8 cellular contexts compared by ENCODE assay signal in genomic region chr3:100603449-100603848, GRCh38. TPM values are rescaled to one million over a fixed set of nuclear protein-coding genes. Genes with fewer than 3 reads are reported as not detected.
DNase-seq lines count a peak whose midpoint lies in the region; ATAC-seq, FAIRE-seq and TF ChIP-seq lines count a peak whose summit lies in the region.

No MANE protein-coding gene starts in this region.

- TF ChIP-seq POLR2A in vagina (IDR thresholded peaks at IDR 0.05): no peak

- ATAC-seq in GM21737 (IDR thresholded peaks at IDR 0.05; ENCODE audit: unreplicated experiment): peak; percentile 46
- ATAC-seq in activated naive CD4-positive, alpha-beta T cell treated with anti-CD3 and anti-CD28 coated beads, Interleukin-2, amount 50 U/mL, for 72 hours: peak; percentile 42 to 47

- H3K36me3 Mint-ChIP-seq in activated naive CD4-positive, alpha-beta T cell treated with anti-CD3 and anti-CD28 coated beads, Interleukin-2, amount 50 U/mL, for 72 hours: peaks cover 18 to 20% of the 10 kb centered on the region in 2 donors

- H3K27ac Mint-ChIP-seq in activated naive CD4-positive, alpha-beta T cell treated with anti-CD3 and anti-CD28 coated beads, Interleukin-2, amount 50 U/mL, for 72 hours: peak overlapping the region in 1 of 2 donors; percentile 73

- no peaks in the 10 kb centered on the region for H3K9me3 ChIP-seq in kidney (ENCODE audit: control insufficient read depth in 1 of 2, low read length in 2 of 2)
- H3K9me3 ChIP-seq in vagina: no peaks in the 10 kb centered on the region

- intact Hi-C loops in kidney (cut with DNase I): no loop called here
- intact Hi-C loops in vagina (cut with DNase I): no loop called here

- H3K9me3 Mint-ChIP-seq in activated naive CD4-positive, alpha-beta T cell treated with anti-CD3 and anti-CD28 coated beads, Interleukin-2, amount 50 U/mL, for 72 hours: peaks cover 10 to 11% of the 10 kb centered on the region in 2 donors

- H3K4me3 ChIP-seq in LNCaP clone FGC (ENCODE audit: low read depth, low read length) (no peak overlapping the region), kidney (ENCODE audit: low read length in 2 of 2) (no peak overlapping the region), vagina (no peak overlapping the region)

- H3K9ac ChIP-seq in kidney (ENCODE audit: low read length in 2 of 2): no peak overlapping the region

- H3K36me3 ChIP-seq in kidney (ENCODE audit: control insufficient read depth in 1 of 2, insufficient read depth in 2 of 2, low read length in 2 of 2): no peaks in the 10 kb centered on the region
- H3K36me3 ChIP-seq in vagina: no peaks in the 10 kb centered on the region

- H3K4me1 ChIP-seq in kidney (ENCODE audit: control insufficient read depth in 1 of 2, insufficient read depth in 1 of 2, low read depth in 1 of 2, low read length in 2 of 2) (peaks cover 0 to 2% of the 10 kb centered on the region in 2 donors), vagina (peaks cover 8% of the 10 kb centered on the region)

- H3K27me3 ChIP-seq in vagina: no peaks in the 10 kb centered on the region

- peak; percentile 57 for DNase-seq in SKM-1 treated with dmso at 0.1 percent for 144 hours (lab: John Stamatoyannopoulos, UW; ENCODE audit: unreplicated experiment)
- DNase-seq in SKM-1 (lab: John Stamatoyannopoulos, UW; ENCODE audit: unreplicated experiment): no peak
- no peak for DNase-seq in LNCaP clone FGC (ENCODE audit: low read depth)
- DNase-seq in activated naive CD4-positive, alpha-beta T cell treated with anti-CD3 and anti-CD28 coated beads, Interleukin-2, amount 50 U/mL, for 72 hours (ENCODE audit: low spot score in 2 of 2): no peak
- no peak for DNase-seq in kidney
- no peak for DNase-seq in NCI-H1105 treated with DMSO at 0.1 percent for 48 hours (lab: John Stamatoyannopoulos, UW)
- no peak for DNase-seq in vagina (ENCODE audit: extremely low spot score in 2 of 2)

- no peak overlapping the region for H3K27ac ChIP-seq in kidney (ENCODE audit: low read depth in 2 of 2, low read length in 2 of 2)
- H3K27ac ChIP-seq in vagina: no peak overlapping the region

- FAIRE-seq in kidney (lab: Jason Lieb, UNC): no peak

- TF ChIP-seq CTCF in LNCaP clone FGC (IDR thresholded peaks at IDR 0.05; ENCODE audit: control insufficient read depth, extremely low read depth, insufficient read depth): peak; percentile 63
- TF ChIP-seq CTCF in kidney (IDR thresholded peaks at IDR 0.05; ENCODE audit: borderline replicate concordance, extremely low read depth, insufficient read depth): peak; percentile 7
- no peak for TF ChIP-seq CTCF in vagina (IDR thresholded peaks at IDR 0.05)

RNA-seq across cellular contexts. Expression of gene ADGRG7, which starts 6.0 kb away (rescaled TPM):
- total RNA-seq in activated naive CD4-positive, alpha-beta T cell treated with anti-CD3 and anti-CD28 coated beads, Interleukin-2, amount 50 U/mL, for 72 hours: not detected
- total RNA-seq in kidney (not detected), vagina (not detected)
- not detected for polyA plus RNA-seq in kidney (ENCODE audit: insufficient read depth, low read depth, low replicate concordance)

Comparison
In these comparisons a context has a peak if more than half of its experiments do, and no peak if none do; other contexts are left out.
1. CTCF ChIP-seq: peak in LNCaP clone FGC (single experiment) and kidney (single experiment); none in vagina (0 of 3).